8 cellular contexts compared by ENCODE assay signal in genomic region chr3:198167339-198168039, GRCh38.
DNase-seq lines count a peak whose midpoint lies in the region; ATAC-seq and TF ChIP-seq lines count a peak whose summit lies in the region.
"Not testable (repeated sequence)": the region's sequence is repeated elsewhere in the genome, so short reads cannot be mapped to it uniquely, and the experiment has no call there.

No MANE protein-coding gene starts in this region.

- not testable (repeated sequence) for H3K36me3 Mint-ChIP-seq in activated CD8-positive, alpha-beta memory T cell treated with anti-CD3 and anti-CD28 coated beads, Interleukin-2, amount 10 ng/mL, durations not matched to agents 7 days and 5 days; MCF 10A (ENCODE audit: insufficient read depth, unreplicated experiment); natural killer cell

- not testable (repeated sequence) for H3K4me3 Mint-ChIP-seq in activated CD8-positive, alpha-beta memory T cell treated with anti-CD3 and anti-CD28 coated beads, Interleukin-2, amount 10 ng/mL, durations not matched to agents 7 days and 5 days; MCF 10A (ENCODE audit: unreplicated experiment); natural killer cell

- DNase-seq in RKO (ENCODE audit: low spot score): peak; percentile 32
- peak; percentile 83 for DNase-seq in activated CD8-positive, alpha-beta memory T cell treated with anti-CD3 and anti-CD28 coated beads, Interleukin-2, amount 10 ng/mL, durations not matched to agents 7 days and 5 days
- DNase-seq in MCF 10A (ENCODE audit: unreplicated experiment): peak; percentile 14
- DNase-seq in cardiac septum (ENCODE audit: low spot score): peak; percentile 90
- peak; percentile 69 for DNase-seq in natural killer cell
- DNase-seq in stimulated activated CD4-positive, alpha-beta T cell treated with anti-CD3 and anti-CD28 coated beads, Interleukin-2, amount 100 ng/mL, for 4 hours (ENCODE audit: low read depth): peak; percentile 48

- H3K27me3 Mint-ChIP-seq in activated CD8-positive, alpha-beta memory T cell treated with anti-CD3 and anti-CD28 coated beads, Interleukin-2, amount 10 ng/mL, durations not matched to agents 7 days and 5 days; natural killer cell (ENCODE audit: low read depth in 2 of 2): not testable (repeated sequence)
- peaks cover 21% of the 10 kb centered on the region for H3K27me3 Mint-ChIP-seq in MCF 10A (ENCODE audit: insufficient read depth, unreplicated experiment)

- ATAC-seq in activated CD8-positive, alpha-beta memory T cell treated with anti-CD3 and anti-CD28 coated beads, Interleukin-2, amount 10 ng/mL, durations not matched to agents 7 days and 5 days; natural killer cell: not testable (repeated sequence)

- H3K4me1 Mint-ChIP-seq in activated CD8-positive, alpha-beta memory T cell treated with anti-CD3 and anti-CD28 coated beads, Interleukin-2, amount 10 ng/mL, durations not matched to agents 7 days and 5 days; MCF 10A (ENCODE audit: insufficient read depth, unreplicated experiment); natural killer cell: not testable (repeated sequence)

- CTCF ChIA-PET in activated CD8-positive, alpha-beta memory T cell treated with anti-CD3 and anti-CD28 coated beads, Interleukin-2, amount 10 ng/mL, durations not matched to agents 7 days and 5 days (lab: Charles Lee); MCF 10A (lab: Yijun Ruan, JAX): not testable (repeated sequence)

- not testable (repeated sequence) for H3K9me3 Mint-ChIP-seq in activated CD8-positive, alpha-beta memory T cell treated with anti-CD3 and anti-CD28 coated beads, Interleukin-2, amount 10 ng/mL, durations not matched to agents 7 days and 5 days (ENCODE audit: low read depth); MCF 10A (ENCODE audit: unreplicated experiment); natural killer cell

- POLR2A ChIA-PET in MCF 10A (lab: Yijun Ruan, JAX): not testable (repeated sequence)

- BruUV-seq in MCF 10A (replicated peaks; lab: Mats Ljungman, UMichigan): not testable (repeated sequence)

- not testable (repeated sequence) for H3K27ac ChIP-seq in 22Rv1

- intact Hi-C loops in MCF 10A (cut with micrococcal nuclease); cardiac septum (cut with DNase I); natural killer cell (cut with micrococcal nuclease): not testable (repeated sequence)

- peak; percentile 100 for TF ChIP-seq CTCF in 22Rv1 (IDR thresholded peaks at IDR 0.05)
- TF ChIP-seq CTCF in GM12875 (IDR thresholded peaks at IDR 0.05; ENCODE audit: borderline replicate concordance, insufficient read depth, low read depth, low read length): peak; percentile 44
- TF ChIP-seq CTCF in MCF 10A (IDR thresholded peaks at IDR 0.05; ENCODE audit: unreplicated experiment): peak; percentile 58
- peak; percentile 86 for TF ChIP-seq CTCF in natural killer cell (IDR thresholded peaks at IDR 0.05)

- not testable (repeated sequence) for H3K4me3 ChIP-seq in GM12875 (ENCODE audit: low read depth, low read length)

- H3K27ac Mint-ChIP-seq in activated CD8-positive, alpha-beta memory T cell treated with anti-CD3 and anti-CD28 coated beads, Interleukin-2, amount 10 ng/mL, durations not matched to agents 7 days and 5 days: peak overlapping the region; percentile 15
- H3K27ac Mint-ChIP-seq in MCF 10A (ENCODE audit: low read depth, unreplicated experiment); natural killer cell: not testable (repeated sequence)

Comparison
In these comparisons a context has a peak if more than half of its experiments do, and no peak if none do; other contexts are left out.
1. CTCF ChIP-seq: peak in every context shown above with its lines; median percentile 100 in 22Rv1; 86 in natural killer cell; 58 in MCF 10A; 44 in GM12875.
2. DNase-seq: peak in every context shown above with its lines; median percentile 90 in cardiac septum; 83 in activated CD8-positive, alpha-beta memory T cell treated with anti-CD3 and anti-CD28 coated beads, Interleukin-2, amount 10 ng/mL, durations not matched to agents 7 days and 5 days; 69 in natural killer cell; 48 in stimulated activated CD4-positive, alpha-beta T cell treated with anti-CD3 and anti-CD28 coated beads, Interleukin-2, amount 100 ng/mL, for 4 hours; 32 in RKO; 14 in MCF 10A.